Comparison of ENCODE assay signal across 8 cellular contexts in genomic region chr14:29016050-29016900, GRCh38.
DNase-seq lines count a peak whose midpoint lies in the region; ATAC-seq and TF ChIP-seq lines count a peak whose summit lies in the region.

No MANE protein-coding gene starts in this region.

- H3K9me3 ChIP-seq in NT2/D1 (ENCODE audit: insufficient read depth, low read length) = no peaks in the 10 kb centered on the region

- ATAC-seq in HG03025 (IDR thresholded peaks at IDR 0.05; ENCODE audit: low FRiP score, unreplicated experiment) = no peak

- no peaks in the 10 kb centered on the region for H3K4me1 ChIP-seq in NT2/D1 (ENCODE audit: insufficient read depth, insufficient read length)

- no peak overlapping the region for H3K9ac ChIP-seq in NT2/D1 (ENCODE audit: insufficient read length, low read depth)

- H3K27me3 ChIP-seq in H7 (ENCODE audit: control insufficient read depth, insufficient read depth, low read length) (no peaks in the 10 kb centered on the region), NT2/D1 (ENCODE audit: insufficient read depth, insufficient read length) (no peaks in the 10 kb centered on the region)

- peak; percentile 75 for DNase-seq in D341Med (ENCODE audit: low spot score)
- DNase-seq in H7 = peak; percentile 11
- peak; percentile 39 for DNase-seq in NT2/D1 (ENCODE audit: low read depth, low spot score)
- peak; percentile 1 to 21 for DNase-seq in erythroblast (lab: John Stamatoyannopoulos, UW)
- peak; percentile 9 for DNase-seq in pons (ENCODE audit: low spot score)
- no peak for DNase-seq in activated effector memory CD4-positive, alpha-beta T cell treated with Interleukin-2 at 50 U/mL for 16 hours
- DNase-seq in NK-92 (lab: John Stamatoyannopoulos, UW; ENCODE audit: unreplicated experiment) = no peak

- H3K36me3 ChIP-seq in H7 (replicated peaks; ENCODE audit: control insufficient read depth, insufficient read depth, low read length) (no peaks in the 10 kb centered on the region), NT2/D1 (ENCODE audit: insufficient read depth, insufficient read length, low read length) (no peaks in the 10 kb centered on the region)

- H3K4me3 ChIP-seq in H7 (ENCODE audit: insufficient read depth, low read depth, low read length) (no peak overlapping the region), NT2/D1 (ENCODE audit: insufficient read length, low read depth) (no peak overlapping the region)

- no peak for TF ChIP-seq POLR2A in erythroblast (IDR thresholded peaks at IDR 0.05; ENCODE audit: low read length)

Comparison
In these comparisons a context has a peak if more than half of its experiments do, and no peak if none do; other contexts are left out.
1. DNase-seq: peak in D341Med (single experiment), H7 (single experiment), NT2/D1 (single experiment), erythroblast (2 of 2) and pons (single experiment); none in activated effector memory CD4-positive, alpha-beta T cell treated with Interleukin-2 at 50 U/mL for 16 hours (single experiment) and NK-92 (single experiment).